ENCODE assay signal across 2 cellular contexts in genomic region chr20:63571087-63571478, GRCh38. TPM values are rescaled to one million over a fixed set of nuclear protein-coding genes. Genes with fewer than 3 reads are reported as not detected.
"Had no signal": no experiment of that assay in that cellular context is flagged by ENCODE, and none has a peak within 500 bp of the region (broad histone marks: within the 10 kb centered on the region; RNA-seq: fewer than 3 reads in every experiment).

No MANE protein-coding gene starts in this region.

RNA-seq across cellular contexts. Expression of gene SRMS, which starts 23.5 kb away (rescaled TPM):
- total RNA-seq: G401, GM12878 had no signal
- polyA plus RNA-seq: GM12878 had no signal
